In the genomic region with DNA sequence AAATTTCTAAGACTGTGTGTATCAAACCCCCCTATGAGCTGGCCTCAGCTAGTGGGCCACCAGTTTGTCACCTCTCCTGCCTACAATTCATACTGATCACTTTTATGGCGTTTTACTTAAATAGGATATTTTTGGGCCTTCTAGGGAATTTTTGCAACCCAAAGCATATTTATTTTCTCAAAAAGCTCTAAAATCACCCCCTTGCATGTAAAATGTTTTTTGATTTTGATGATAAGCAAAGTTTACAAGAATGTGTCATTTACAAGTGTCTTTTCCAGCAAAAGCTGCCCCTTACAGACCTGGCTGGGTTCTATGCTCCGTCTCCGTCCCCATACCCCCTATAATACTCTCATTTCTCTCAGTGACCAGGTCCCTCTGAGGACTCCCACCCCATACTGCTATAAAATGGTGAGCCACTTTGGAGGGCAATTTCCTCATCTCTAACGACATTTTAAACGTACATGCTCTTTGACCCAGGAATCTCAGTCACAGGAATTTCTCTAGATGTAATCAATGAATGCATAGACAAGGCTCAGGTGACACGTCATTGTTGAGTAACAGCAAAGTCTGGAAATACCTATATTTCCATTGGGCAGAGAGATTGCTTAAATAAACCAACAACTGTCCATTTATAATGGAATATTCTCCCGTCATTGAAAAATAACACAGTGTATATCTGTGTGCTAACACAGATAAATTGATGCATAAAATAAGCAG, we compare ENCODE assay signal across 1 cellular context.
A peak's percentile ranks its signal among the peaks of the same experiment; 100 is the strongest.
TF ChIP-seq lines count a peak whose summit lies in the region.

No MANE protein-coding gene starts in this region.

TF ChIP-seq in HepG2, 621 proteins besides CTCF, POLR2A, EP300 and RAD21 (continued from another document and continues in another):
- TF ChIP-seq CBX2 (IDR thresholded peaks at IDR 0.05; ENCODE audit: low read depth, low read length) (no peak), CBX2 (CRISPR knock-in tag; IDR thresholded peaks at IDR 0.05; ENCODE audit: low read depth) (no peak), ZKSCAN5 (CRISPR knock-in tag; IDR thresholded peaks at IDR 0.05) (no peak), CREBL2 (CRISPR knock-in tag; IDR thresholded peaks at IDR 0.05; ENCODE audit: borderline replicate concordance) (no peak), ZNF326 (CRISPR knock-in tag; IDR thresholded peaks at IDR 0.05; ENCODE audit: borderline replicate concordance) (no peak), ATF7-NPFF (CRISPR knock-in tag; IDR thresholded peaks at IDR 0.05; ENCODE audit: low read depth) (no peak), FOXO1 (CRISPR knock-in tag; IDR thresholded peaks at IDR 0.05) (no peak), SRF (IDR thresholded peaks at IDR 0.05; ENCODE audit: low read depth, low read length) (no peak), MXD4 (CRISPR knock-in tag; IDR thresholded peaks at IDR 0.05) (0 out of 2 replicates have a peak, but pooled peaks have one; percentile 4), CENPT (CRISPR knock-in tag; IDR thresholded peaks at IDR 0.05; ENCODE audit: low read depth) (no peak), ZNF205 (CRISPR knock-in tag; IDR thresholded peaks at IDR 0.05) (no peak), NFYC (CRISPR knock-in tag; IDR thresholded peaks at IDR 0.05) (no peak), KDM5A (IDR thresholded peaks at IDR 0.05; ENCODE audit: borderline replicate concordance, low read length) (no peak), NAIF1 (CRISPR knock-in tag; IDR thresholded peaks at IDR 0.05; ENCODE audit: borderline replicate concordance) (0 out of 2 replicates have a peak, but pooled peaks have one; percentile 23), ZNF629 (CRISPR knock-in tag; conservative IDR thresholded peaks at IDR 0.05) (no peak), MIER3 (CRISPR knock-in tag; IDR thresholded peaks at IDR 0.05; ENCODE audit: borderline replicate concordance) (peak; percentile 45; the same call in 1 of the 2 replicates), GZF1 (CRISPR knock-in tag; IDR thresholded peaks at IDR 0.05) (no peak), ZNF292 (CRISPR knock-in tag; IDR thresholded peaks at IDR 0.05; ENCODE audit: borderline replicate concordance, low read depth) (no peak), ZNF260 (CRISPR knock-in tag; IDR thresholded peaks at IDR 0.05; ENCODE audit: borderline replicate concordance, low read depth) (no peak), ETV5 (CRISPR knock-in tag; IDR thresholded peaks at IDR 0.05; ENCODE audit: borderline replicate concordance) (no peak), REL (CRISPR knock-in tag; conservative IDR thresholded peaks at IDR 0.05) (no peak), PCBP2 (optimal IDR thresholded peaks at IDR 0.05; ENCODE audit: low read depth, low read length, poor library complexity, severe bottlenecking) (no peak), ZNF547 (CRISPR knock-in tag; IDR thresholded peaks at IDR 0.05) (no peak), ZFP37 (CRISPR knock-in tag; IDR thresholded peaks at IDR 0.05; ENCODE audit: borderline replicate concordance) (no peak), ATF1 (CRISPR knock-in tag; IDR thresholded peaks at IDR 0.05) (peak; percentile 71), KAT7 (CRISPR knock-in tag; IDR thresholded peaks at IDR 0.05; ENCODE audit: borderline replicate concordance) (no peak), ZBTB8A (CRISPR knock-in tag; IDR thresholded peaks at IDR 0.05; ENCODE audit: borderline replicate concordance, low read depth) (no peak), HNRNPL (IDR thresholded peaks at IDR 0.05; ENCODE audit: low read depth, low read length) (no peak), GABPB1 (CRISPR knock-in tag; IDR thresholded peaks at IDR 0.05) (no peak), TIGD3 (CRISPR knock-in tag; IDR thresholded peaks at IDR 0.05; ENCODE audit: borderline replicate concordance) (no peak), ZNF264 (CRISPR knock-in tag; IDR thresholded peaks at IDR 0.05) (no peak), CREB1 (IDR thresholded peaks at IDR 0.05) (peak; percentile 93), CREB1 (CRISPR knock-in tag; IDR thresholded peaks at IDR 0.05) (peak; percentile 94), TFDP1 (CRISPR knock-in tag; IDR thresholded peaks at IDR 0.05; ENCODE audit: borderline replicate concordance) (no peak), ZNF3 (CRISPR knock-in tag; IDR thresholded peaks at IDR 0.05) (no peak), HDAC6 (IDR thresholded peaks at IDR 0.05; ENCODE audit: low read depth, low read length) (no peak), NFE2L1 (CRISPR knock-in tag; IDR thresholded peaks at IDR 0.05; ENCODE audit: borderline replicate concordance) (no peak), ISL2 (CRISPR knock-in tag; IDR thresholded peaks at IDR 0.05) (no peak), KMT2A (CRISPR knock-in tag; IDR thresholded peaks at IDR 0.05) (no peak), MAZ (IDR thresholded peaks at IDR 0.05; ENCODE audit: borderline replicate concordance, low read depth, low read length) (no peak), MAZ (CRISPR knock-in tag; IDR thresholded peaks at IDR 0.05; ENCODE audit: low read depth) (no peak), ZSCAN30 (CRISPR knock-in tag; IDR thresholded peaks at IDR 0.05) (no peak), ZNF24 (IDR thresholded peaks at IDR 0.05) (no peak), SMAD9 (CRISPR knock-in tag; IDR thresholded peaks at IDR 0.05) (no peak), ZNF552 (CRISPR knock-in tag; IDR thresholded peaks at IDR 0.05; ENCODE audit: borderline replicate concordance) (no peak), NFYB (CRISPR knock-in tag; IDR thresholded peaks at IDR 0.05) (no peak), FLYWCH1 (CRISPR knock-in tag; IDR thresholded peaks at IDR 0.05) (no peak), ZNF224 (CRISPR knock-in tag; IDR thresholded peaks at IDR 0.05) (no peak), KDM3A (CRISPR knock-in tag; IDR thresholded peaks at IDR 0.05; ENCODE audit: low read depth) (0 out of 2 replicates have a peak, but pooled peaks have one; percentile 56), ZNF543 (CRISPR knock-in tag; IDR thresholded peaks at IDR 0.05) (no peak), ZC3H4 (CRISPR knock-in tag; IDR thresholded peaks at IDR 0.05; ENCODE audit: borderline replicate concordance) (no peak), ZFP36L2 (CRISPR knock-in tag; IDR thresholded peaks at IDR 0.05) (no peak), SRY (CRISPR knock-in tag; IDR thresholded peaks at IDR 0.05) (no peak), ZNF17 (CRISPR knock-in tag; IDR thresholded peaks at IDR 0.05) (no peak), FIP1L1 (IDR thresholded peaks at IDR 0.05; ENCODE audit: borderline replicate concordance, insufficient read depth, low read depth, low read length) (no peak), KLF12 (CRISPR knock-in tag; IDR thresholded peaks at IDR 0.05; ENCODE audit: borderline replicate concordance) (no peak), ZNF335 (CRISPR knock-in tag; IDR thresholded peaks at IDR 0.05) (no peak), THRA (CRISPR knock-in tag; IDR thresholded peaks at IDR 0.05; ENCODE audit: borderline replicate concordance) (no peak), PCBP1 (IDR thresholded peaks at IDR 0.05; ENCODE audit: borderline replicate concordance, low read depth, low read length) (no peak), BHLHE40 (IDR thresholded peaks at IDR 0.05; ENCODE audit: low read length) (no peak), TBP (CRISPR knock-in tag; IDR thresholded peaks at IDR 0.05) (no peak), ZNF432 (CRISPR knock-in tag; IDR thresholded peaks at IDR 0.05; ENCODE audit: borderline replicate concordance) (no peak), MLXIP (CRISPR knock-in tag; IDR thresholded peaks at IDR 0.05; ENCODE audit: borderline replicate concordance) (no peak), CCAR2 (optimal IDR thresholded peaks at IDR 0.05; ENCODE audit: low read depth, low read length) (no peak)
- TF ChIP-seq, protein P1, sequence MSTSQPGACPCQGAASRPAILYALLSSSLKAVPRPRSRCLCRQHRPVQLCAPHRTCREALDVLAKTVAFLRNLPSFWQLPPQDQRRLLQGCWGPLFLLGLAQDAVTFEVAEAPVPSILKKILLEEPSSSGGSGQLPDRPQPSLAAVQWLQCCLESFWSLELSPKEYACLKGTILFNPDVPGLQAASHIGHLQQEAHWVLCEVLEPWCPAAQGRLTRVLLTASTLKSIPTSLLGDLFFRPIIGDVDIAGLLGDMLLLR (CRISPR knock-in tag; IDR thresholded peaks at IDR 0.05), result no peak
- TF ChIP-seq, protein P2, sequence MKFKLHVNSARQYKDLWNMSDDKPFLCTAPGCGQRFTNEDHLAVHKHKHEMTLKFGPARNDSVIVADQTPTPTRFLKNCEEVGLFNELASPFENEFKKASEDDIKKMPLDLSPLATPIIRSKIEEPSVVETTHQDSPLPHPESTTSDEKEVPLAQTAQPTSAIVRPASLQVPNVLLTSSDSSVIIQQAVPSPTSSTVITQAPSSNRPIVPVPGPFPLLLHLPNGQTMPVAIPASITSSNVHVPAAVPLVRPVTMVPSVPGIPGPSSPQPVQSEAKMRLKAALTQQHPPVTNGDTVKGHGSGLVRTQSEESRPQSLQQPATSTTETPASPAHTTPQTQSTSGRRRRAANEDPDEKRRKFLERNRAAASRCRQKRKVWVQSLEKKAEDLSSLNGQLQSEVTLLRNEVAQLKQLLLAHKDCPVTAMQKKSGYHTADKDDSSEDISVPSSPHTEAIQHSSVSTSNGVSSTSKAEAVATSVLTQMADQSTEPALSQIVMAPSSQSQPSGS (CRISPR knock-in tag; IDR thresholded peaks at IDR 0.05), result no peak
- TF ChIP-seq, protein P3, sequence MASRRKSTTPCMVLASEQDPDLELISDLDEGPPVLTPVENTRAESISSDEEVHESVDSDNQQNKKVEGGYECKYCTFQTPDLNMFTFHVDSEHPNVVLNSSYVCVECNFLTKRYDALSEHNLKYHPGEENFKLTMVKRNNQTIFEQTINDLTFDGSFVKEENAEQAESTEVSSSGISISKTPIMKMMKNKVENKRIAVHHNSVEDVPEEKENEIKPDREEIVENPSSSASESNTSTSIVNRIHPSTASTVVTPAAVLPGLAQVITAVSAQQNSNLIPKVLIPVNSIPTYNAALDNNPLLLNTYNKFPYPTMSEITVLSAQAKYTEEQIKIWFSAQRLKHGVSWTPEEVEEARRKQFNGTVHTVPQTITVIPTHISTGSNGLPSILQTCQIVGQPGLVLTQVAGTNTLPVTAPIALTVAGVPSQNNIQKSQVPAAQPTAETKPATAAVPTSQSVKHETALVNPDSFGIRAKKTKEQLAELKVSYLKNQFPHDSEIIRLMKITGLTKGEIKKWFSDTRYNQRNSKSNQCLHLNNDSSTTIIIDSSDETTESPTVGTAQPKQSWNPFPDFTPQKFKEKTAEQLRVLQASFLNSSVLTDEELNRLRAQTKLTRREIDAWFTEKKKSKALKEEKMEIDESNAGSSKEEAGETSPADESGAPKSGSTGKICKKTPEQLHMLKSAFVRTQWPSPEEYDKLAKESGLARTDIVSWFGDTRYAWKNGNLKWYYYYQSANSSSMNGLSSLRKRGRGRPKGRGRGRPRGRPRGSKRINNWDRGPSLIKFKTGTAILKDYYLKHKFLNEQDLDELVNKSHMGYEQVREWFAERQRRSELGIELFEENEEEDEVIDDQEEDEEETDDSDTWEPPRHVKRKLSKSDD (CRISPR knock-in tag; IDR thresholded peaks at IDR 0.05; ENCODE audit: low read depth), result peak; percentile 79
